Comparison of ENCODE assay signal across 8 cellular contexts in the genomic region with DNA sequence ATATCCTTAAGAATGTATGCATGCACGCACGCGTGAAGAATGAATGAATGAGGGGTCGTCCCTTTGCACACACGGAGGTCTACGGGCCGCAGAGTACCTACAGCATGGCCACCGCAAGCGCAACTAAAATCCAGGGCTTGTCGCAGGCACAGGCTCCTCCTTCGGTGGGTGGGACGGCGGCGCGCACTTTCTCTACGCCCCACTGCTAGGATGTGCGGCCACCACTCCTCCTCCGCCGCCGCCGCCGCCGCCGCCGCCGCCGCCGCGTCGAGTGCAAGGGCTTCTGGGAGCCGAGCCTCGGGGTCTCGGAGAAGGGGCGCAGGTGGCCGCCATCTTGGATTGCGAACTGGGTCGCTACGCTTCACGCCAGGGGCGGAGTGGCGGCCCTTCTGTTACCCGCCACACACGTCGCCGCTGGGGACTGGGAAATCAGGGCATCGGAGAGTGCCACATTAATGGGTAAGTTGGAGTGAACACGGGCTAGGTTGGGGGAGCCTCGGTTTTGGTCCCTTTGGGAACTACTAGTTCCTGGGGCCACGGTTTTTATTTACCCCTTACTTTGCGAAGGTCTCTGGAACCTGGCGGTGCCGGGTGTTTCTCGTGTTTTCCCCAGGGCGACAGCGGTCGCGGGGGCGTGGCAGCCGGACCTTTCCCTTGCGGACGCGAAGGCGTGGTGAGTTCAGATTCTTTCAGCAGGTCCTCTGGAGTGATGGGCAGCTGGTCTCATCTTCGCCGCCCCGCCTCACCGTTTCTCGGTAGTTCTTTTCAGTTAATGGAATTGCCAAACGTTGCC. TPM values are rescaled to one million over a fixed set of nuclear protein-coding genes. Genes with fewer than 3 reads are reported as not detected.
A peak's percentile ranks its signal among the peaks of the same experiment; 100 is the strongest.
DNase-seq lines count a peak whose midpoint lies in the region; ATAC-seq and TF ChIP-seq lines count a peak whose summit lies in the region.

A gene (plus strand): TSS at position 332 of the 793 bp plus-strand sequence. CDS start 124 bp downstream, at position 456.

- CTCF ChIA-PET in AG04449 (lab: Yijun Ruan, JAX) = interaction anchor here (0.6 to 0.8 kb wide), 2 partner anchors 13 to 393 kb away, joined by 3 read pairs; no protein-coding TSS in a partner anchor
- CTCF ChIA-PET in mammary epithelial cell (lab: Charles Lee; ENCODE audit: low non-redundant PET) = interaction anchor here (0.6 to 0.7 kb wide), 2 partner anchors 117 to 170 kb away, joined by 3 to 6 read pairs; a partner anchor contains a TSS

- ATAC-seq in GM18873 (IDR thresholded peaks at IDR 0.05; ENCODE audit: low FRiP score, unreplicated experiment) (peak; percentile 96), HG03135 (IDR thresholded peaks at IDR 0.05; ENCODE audit: unreplicated experiment) (peak; percentile 95)

- H3F3A ChIP-seq in smooth muscle cell (ENCODE audit: low read depth) = peaks cover 10% of the 10 kb centered on the region

- in situ Hi-C loops in mammary epithelial cell (cut with MboI; ENCODE audit: low sequenced_read_pairs in 2 of 2) = no loop called here

- H3K27me3 ChIP-seq in mammary epithelial cell (ENCODE audit: insufficient read depth, low read length) = no peaks in the 10 kb centered on the region
- H3K27me3 ChIP-seq in smooth muscle cell (ENCODE audit: low read depth) = no peaks in the 10 kb centered on the region

- peak within 1 kb of the TSS; percentile 94 for H2AFZ ChIP-seq in mammary epithelial cell (ENCODE audit: low read depth, low read length)
- peak within 1 kb of the TSS; percentile 100 for H2AFZ ChIP-seq in smooth muscle cell (ENCODE audit: low read depth)

- WGBS in mammary epithelial cell (ENCODE audit: low coverage, missing lambda C conversion rate) = 2% methylated on average over 27 of the region's 69 CpGs
- under 1% methylated on average over 68 of the region's 69 CpGs for WGBS in smooth muscle cell (ENCODE audit: low lambda C conversion rate)

- H4K20me1 ChIP-seq in mammary epithelial cell (ENCODE audit: insufficient read depth, low read length) = no peaks in the 10 kb centered on the region
- H4K20me1 ChIP-seq in smooth muscle cell (ENCODE audit: low read depth) = no peaks in the 10 kb centered on the region

- H3K9ac ChIP-seq in mammary epithelial cell (ENCODE audit: insufficient read depth, low read length) = peak within 1 kb of the TSS; percentile 54
- peak within 1 kb of the TSS; percentile 74 for H3K9ac ChIP-seq in smooth muscle cell (ENCODE audit: low read depth)

- TF ChIP-seq CTCF in AG04449 (IDR thresholded peaks at IDR 0.05; ENCODE audit: insufficient read depth, low read length, missing control alignments) (no peak), VCaP (conservative IDR thresholded peaks at IDR 0.05) (no peak), mammary epithelial cell (conservative IDR thresholded peaks at IDR 0.05 in 1 of 2, IDR thresholded peaks at IDR 0.05 in 1 of 2; ENCODE audit: extremely low read depth in 1 of 2, insufficient read depth in 1 of 2, low read depth in 1 of 2, low read length in 2 of 2) (no peak), smooth muscle cell (IDR thresholded peaks at IDR 0.05; ENCODE audit: borderline replicate concordance, insufficient read depth, poor library complexity, severe bottlenecking) (no peak)

- POLR2A ChIA-PET in AG04449 (lab: Yijun Ruan, JAX) = interaction anchor here (1.0 kb wide), 1 partner anchor 21 kb away, joined by 3 read pairs; no protein-coding TSS in a partner anchor

- intact Hi-C loops in mammary epithelial cell (cut with micrococcal nuclease) = no loop called here

- dilution Hi-C loops in mammary epithelial cell (cut with HindIII; ENCODE audit: low sequenced_read_pairs) = no loop called here

- H3K36me3 ChIP-seq in mammary epithelial cell (ENCODE audit: insufficient read depth, low read length) (no peaks in the 10 kb centered on the region), smooth muscle cell (ENCODE audit: low read depth) (no peaks in the 10 kb centered on the region)

- peak within 1 kb of the TSS; percentile 83 for H3K4me2 ChIP-seq in mammary epithelial cell (ENCODE audit: insufficient read depth, low read depth, low read length)
- peak within 1 kb of the TSS; percentile 95 for H3K4me2 ChIP-seq in smooth muscle cell

- peak; percentile 23 for DNase-seq in AG04449 (ENCODE audit: low read depth, low spot score)
- peak; percentile 92 for DNase-seq in NCI-H2196 (lab: John Stamatoyannopoulos, UW; ENCODE audit: unreplicated experiment)
- DNase-seq in mammary epithelial cell = peak; percentile 84
- DNase-seq in iPS-NIHi7 (ENCODE audit: extremely low spot score) = peak; percentile 93
- DNase-seq in smooth muscle cell (lab: John Stamatoyannopoulos, UW; ENCODE audit: unreplicated experiment) = peak; percentile 69

- H3K79me2 ChIP-seq in mammary epithelial cell (ENCODE audit: insufficient read depth, low read length) (peaks cover 25% of the 10 kb centered on the region), smooth muscle cell (ENCODE audit: low read depth) (peaks cover 38% of the 10 kb centered on the region)

- H3K4me3 ChIP-seq in AG04449 (ENCODE audit: low read depth, low read length) (peak within 1 kb of the TSS; percentile 95), mammary epithelial cell (replicated peaks in 1 of 3; ENCODE audit: insufficient read depth in 1 of 3, low read depth in 2 of 3, low read length in 3 of 3) (peak within 1 kb of the TSS; percentile 74 to 92 (median 77)), smooth muscle cell (peak within 1 kb of the TSS; percentile 86)

- H3K27ac ChIP-seq in VCaP (peak within 1 kb of the TSS; percentile 97), mammary epithelial cell (ENCODE audit: insufficient read depth, low read depth, low read length) (peak within 1 kb of the TSS; percentile 42), smooth muscle cell (ENCODE audit: low read depth) (peak within 1 kb of the TSS; percentile 68)

- H3K9me3 ChIP-seq in mammary epithelial cell (replicated peaks; ENCODE audit: insufficient read depth, low read length) = no peaks in the 10 kb centered on the region
- H3K9me3 ChIP-seq in smooth muscle cell (replicated peaks; ENCODE audit: low read depth) = no peaks in the 10 kb centered on the region

- H3K4me1 ChIP-seq in mammary epithelial cell (ENCODE audit: insufficient read depth, low read length) (peaks cover 3% of the 10 kb centered on the region), smooth muscle cell (ENCODE audit: low read depth) (no peaks in the 10 kb centered on the region)

- BruUV-seq in mammary epithelial cell (replicated peaks; lab: Mats Ljungman, UMichigan) = no TSS peak

RNA-seq across cellular contexts. Expression of the gene that starts here (rescaled TPM):
- total RNA-seq in mammary epithelial cell = 1 to 10 TPM; 4.8 to 7.5 TPM
- polyA plus RNA-seq in mammary epithelial cell = 1.2 TPM
- 0.98 TPM for polyA minus RNA-seq in mammary epithelial cell
- total RNA-seq in smooth muscle cell = 15.5 and 19.2 TPM in 2 replicates
- polyA plus RNA-seq in smooth muscle cell = 1.6 and 1.8 TPM in 2 replicates

Comparison
In these comparisons a context has a peak if more than half of its experiments do, and no peak if none do; other contexts are left out.
1. Peak in every context shown above with its lines: DNase-seq, ATAC-seq, H3K4me3 ChIP-seq and H3K27ac ChIP-seq.
2. DNase-seq: peak in every context shown above with its lines; median percentile 93 in iPS-NIHi7; 92 in NCI-H2196; 84 in mammary epithelial cell; 69 in smooth muscle cell; 23 in AG04449.
3. H3K27ac ChIP-seq: peak in every context shown above with its lines; median percentile 97 in VCaP; 68 in smooth muscle cell; 42 in mammary epithelial cell.